Comparison of ENCODE assay signal across 1 cellular context in genomic region chr16:15874745-15875314, GRCh38.
TF ChIP-seq lines count a peak whose summit lies in the region.

No MANE protein-coding gene starts in this region.

TF ChIP-seq in HepG2, 621 proteins besides CTCF, POLR2A, EP300 and RAD21 (continued from another document):
- TF ChIP-seq, protein P1, sequence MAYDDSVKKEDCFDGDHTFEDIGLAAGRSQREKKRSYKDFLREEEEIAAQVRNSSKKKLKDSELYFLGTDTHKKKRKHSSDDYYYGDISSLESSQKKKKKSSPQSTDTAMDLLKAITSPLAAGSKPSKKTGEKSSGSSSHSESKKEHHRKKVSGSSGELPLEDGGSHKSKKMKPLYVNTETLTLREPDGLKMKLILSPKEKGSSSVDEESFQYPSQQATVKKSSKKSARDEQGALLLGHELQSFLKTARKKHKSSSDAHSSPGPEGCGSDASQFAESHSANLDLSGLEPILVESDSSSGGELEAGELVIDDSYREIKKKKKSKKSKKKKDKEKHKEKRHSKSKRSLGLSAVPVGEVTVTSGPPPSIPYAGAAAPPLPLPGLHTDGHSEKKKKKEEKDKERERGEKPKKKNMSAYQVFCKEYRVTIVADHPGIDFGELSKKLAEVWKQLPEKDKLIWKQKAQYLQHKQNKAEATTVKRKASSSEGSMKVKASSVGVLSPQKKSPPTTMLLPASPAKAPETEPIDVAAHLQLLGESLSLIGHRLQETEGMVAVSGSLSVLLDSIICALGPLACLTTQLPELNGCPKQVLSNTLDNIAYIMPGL (CRISPR knock-in tag; IDR thresholded peaks at IDR 0.05; ENCODE audit: borderline replicate concordance in 1 of 2, low read depth in 1 of 2) = peak in 1 of 2 experiments; percentile 42; a peak in 1 of 4 replicates
- no peak for TF ChIP-seq TGIF2 (CRISPR knock-in tag; IDR thresholded peaks at IDR 0.05)
- TF ChIP-seq, protein P2, sequence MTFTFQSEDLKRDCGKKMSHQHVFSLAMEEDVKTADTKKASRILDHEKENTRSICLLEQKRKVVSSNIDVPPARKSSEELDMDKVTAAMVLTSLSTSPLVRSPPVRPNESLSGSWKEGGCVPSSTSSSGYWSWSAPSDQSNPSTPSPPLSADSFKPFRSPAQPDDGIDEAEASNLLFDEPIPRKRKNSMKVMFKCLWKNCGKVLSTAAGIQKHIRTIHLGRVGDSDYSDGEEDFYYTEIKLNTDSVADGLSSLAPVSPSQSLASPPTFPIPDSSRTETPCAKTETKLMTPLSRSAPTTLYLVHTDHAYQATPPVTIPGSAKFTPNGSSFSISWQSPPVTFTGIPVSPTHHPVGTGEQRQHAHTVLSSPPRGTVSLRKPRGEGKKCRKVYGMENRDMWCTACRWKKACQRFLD (CRISPR knock-in tag; IDR thresholded peaks at IDR 0.05; ENCODE audit: borderline replicate concordance) = no peak
- 0 out of 3 replicates have a peak, but pooled peaks have one; percentile 15 for TF ChIP-seq MXI1 (IDR thresholded peaks at IDR 0.05; ENCODE audit: borderline replicate concordance, low read depth, low read length)
- no peak for TF ChIP-seq HNF4G (IDR thresholded peaks at IDR 0.05; ENCODE audit: borderline replicate concordance, low read depth, low read length)
- 0 out of 2 replicates have a peak, but pooled peaks have one; percentile 23 for TF ChIP-seq HNF4G (CRISPR knock-in tag; IDR thresholded peaks at IDR 0.05; ENCODE audit: borderline replicate concordance, low read depth)
- TF ChIP-seq ZNF616 (CRISPR knock-in tag; IDR thresholded peaks at IDR 0.05; ENCODE audit: low read depth) = no peak
- no peak for TF ChIP-seq CREB3 (CRISPR knock-in tag; IDR thresholded peaks at IDR 0.05)
- no peak for TF ChIP-seq PPARG (CRISPR knock-in tag; conservative IDR thresholded peaks at IDR 0.05)
- TF ChIP-seq RARA (CRISPR knock-in tag; IDR thresholded peaks at IDR 0.05) = 0 out of 2 replicates have a peak, but pooled peaks have one; percentile 15
- peak; percentile 37; the same call in 1 of the 2 replicates for TF ChIP-seq FOSL2 (CRISPR knock-in tag; IDR thresholded peaks at IDR 0.05)
- peak in 1 of 2 experiments; percentile 22; a peak in 1 of 4 replicates for TF ChIP-seq KLF16 (CRISPR knock-in tag; IDR thresholded peaks at IDR 0.05)
- 0 out of 2 replicates have a peak, but pooled peaks have one; percentile 36 for TF ChIP-seq KDM4B (CRISPR knock-in tag; IDR thresholded peaks at IDR 0.05)
- peak; percentile 75 for TF ChIP-seq TEAD3 (CRISPR knock-in tag; optimal IDR thresholded peaks at IDR 0.05; ENCODE audit: borderline replicate concordance)
- TF ChIP-seq ZNF569 (CRISPR knock-in tag; IDR thresholded peaks at IDR 0.05; ENCODE audit: borderline replicate concordance) = no peak
- TF ChIP-seq NFIC (IDR thresholded peaks at IDR 0.05; ENCODE audit: low read length) = peak; percentile 13; the same call in 1 of the 2 replicates
- no peak for TF ChIP-seq ZNF230 (CRISPR knock-in tag; IDR thresholded peaks at IDR 0.05)
- TF ChIP-seq REPIN1 (CRISPR knock-in tag; IDR thresholded peaks at IDR 0.05; ENCODE audit: borderline replicate concordance, low read depth) = peak; percentile 44; the same call in 1 of the 2 replicates
- TF ChIP-seq, protein P3, sequence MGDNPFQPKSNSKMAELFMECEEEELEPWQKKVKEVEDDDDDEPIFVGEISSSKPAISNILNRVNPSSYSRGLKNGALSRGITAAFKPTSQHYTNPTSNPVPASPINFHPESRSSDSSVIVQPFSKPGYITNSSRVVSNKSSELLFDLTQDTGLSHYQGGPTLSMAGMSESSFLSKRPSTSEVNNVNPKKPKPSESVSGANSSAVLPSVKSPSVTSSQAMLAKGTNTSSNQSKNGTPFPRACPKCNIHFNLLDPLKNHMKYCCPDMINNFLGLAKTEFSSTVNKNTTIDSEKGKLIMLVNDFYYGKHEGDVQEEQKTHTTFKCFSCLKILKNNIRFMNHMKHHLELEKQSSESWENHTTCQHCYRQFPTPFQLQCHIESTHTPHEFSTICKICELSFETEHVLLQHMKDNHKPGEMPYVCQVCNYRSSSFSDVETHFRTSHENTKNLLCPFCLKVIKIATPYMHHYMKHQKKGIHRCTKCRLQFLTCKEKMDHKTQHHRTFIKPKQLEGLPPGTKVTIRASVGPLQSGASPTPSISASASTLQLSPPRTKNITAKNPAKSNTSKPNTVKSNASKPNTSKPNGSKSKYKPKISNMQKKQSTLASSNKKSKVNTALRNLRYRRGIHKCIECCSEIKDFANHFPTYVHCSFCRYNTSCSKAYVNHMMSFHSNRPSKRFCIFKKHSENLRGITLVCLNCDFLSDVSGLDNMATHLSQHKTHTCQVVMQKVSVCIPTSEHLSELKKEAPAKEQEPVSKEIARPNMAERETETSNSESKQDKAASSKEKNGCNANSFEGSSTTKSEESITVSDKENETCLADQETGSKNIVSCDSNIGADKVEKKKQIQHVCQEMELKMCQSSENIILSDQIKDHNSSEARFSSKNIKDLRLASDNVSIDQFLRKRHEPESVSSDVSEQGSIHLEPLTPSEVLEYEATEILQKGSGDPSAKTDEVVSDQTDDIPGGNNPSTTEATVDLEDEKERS (CRISPR knock-in tag; IDR thresholded peaks at IDR 0.05) = peak; percentile 70; the same call in 1 of the 2 replicates
- 0 out of 2 replicates have a peak, but pooled peaks have one; percentile 43 for TF ChIP-seq MEF2D (CRISPR knock-in tag; IDR thresholded peaks at IDR 0.05)
- 0 out of 2 replicates have a peak, but pooled peaks have one; percentile 57 for TF ChIP-seq SNAPC2 (CRISPR knock-in tag; IDR thresholded peaks at IDR 0.05)
- TF ChIP-seq SMC3 (IDR thresholded peaks at IDR 0.05; ENCODE audit: low read length) = peak; percentile 95
- TF ChIP-seq THAP11 (CRISPR knock-in tag; IDR thresholded peaks at IDR 0.05) = 0 out of 2 replicates have a peak, but pooled peaks have one; percentile 47
- peak; percentile 26; the same call in 1 of the 2 replicates for TF ChIP-seq ZNF354B (CRISPR knock-in tag; IDR thresholded peaks at IDR 0.05)
- peak; percentile 47 for TF ChIP-seq ZNF781 (CRISPR knock-in tag; IDR thresholded peaks at IDR 0.05; ENCODE audit: borderline replicate concordance, not compliant biosample characterization)
- peak; percentile 59; the same call in 1 of the 2 replicates for TF ChIP-seq BORCS8-MEF2B (CRISPR knock-in tag; IDR thresholded peaks at IDR 0.05)
- TF ChIP-seq POLR2G (IDR thresholded peaks at IDR 0.05; ENCODE audit: low read depth, low read length) = no peak
- peak; percentile 58; the same call in 1 of the 2 replicates for TF ChIP-seq KAT8 (CRISPR knock-in tag; IDR thresholded peaks at IDR 0.05)
- TF ChIP-seq IRF2 (CRISPR knock-in tag; IDR thresholded peaks at IDR 0.05) = 0 out of 2 replicates have a peak, but pooled peaks have one; percentile 17
- TF ChIP-seq SNAPC5 (CRISPR knock-in tag; IDR thresholded peaks at IDR 0.05; ENCODE audit: borderline replicate concordance) = 0 out of 2 replicates have a peak, but pooled peaks have one; percentile 41
- TF ChIP-seq ZNF10 (CRISPR knock-in tag; IDR thresholded peaks at IDR 0.05; ENCODE audit: borderline replicate concordance, low read depth) = no peak
- TF ChIP-seq KDM2A (CRISPR knock-in tag; IDR thresholded peaks at IDR 0.05; ENCODE audit: borderline replicate concordance, low read depth) = 0 out of 2 replicates have a peak, but pooled peaks have one; percentile 20
- TF ChIP-seq ZNF512 (CRISPR knock-in tag; IDR thresholded peaks at IDR 0.05) = 0 out of 2 replicates have a peak, but pooled peaks have one; percentile 39
- peak; percentile 81; the same call in 1 of the 2 replicates for TF ChIP-seq SMYD3 (CRISPR knock-in tag; IDR thresholded peaks at IDR 0.05)
- TF ChIP-seq TARDBP (CRISPR knock-in tag; IDR thresholded peaks at IDR 0.05) = peak; percentile 65
- TF ChIP-seq, protein P4, sequence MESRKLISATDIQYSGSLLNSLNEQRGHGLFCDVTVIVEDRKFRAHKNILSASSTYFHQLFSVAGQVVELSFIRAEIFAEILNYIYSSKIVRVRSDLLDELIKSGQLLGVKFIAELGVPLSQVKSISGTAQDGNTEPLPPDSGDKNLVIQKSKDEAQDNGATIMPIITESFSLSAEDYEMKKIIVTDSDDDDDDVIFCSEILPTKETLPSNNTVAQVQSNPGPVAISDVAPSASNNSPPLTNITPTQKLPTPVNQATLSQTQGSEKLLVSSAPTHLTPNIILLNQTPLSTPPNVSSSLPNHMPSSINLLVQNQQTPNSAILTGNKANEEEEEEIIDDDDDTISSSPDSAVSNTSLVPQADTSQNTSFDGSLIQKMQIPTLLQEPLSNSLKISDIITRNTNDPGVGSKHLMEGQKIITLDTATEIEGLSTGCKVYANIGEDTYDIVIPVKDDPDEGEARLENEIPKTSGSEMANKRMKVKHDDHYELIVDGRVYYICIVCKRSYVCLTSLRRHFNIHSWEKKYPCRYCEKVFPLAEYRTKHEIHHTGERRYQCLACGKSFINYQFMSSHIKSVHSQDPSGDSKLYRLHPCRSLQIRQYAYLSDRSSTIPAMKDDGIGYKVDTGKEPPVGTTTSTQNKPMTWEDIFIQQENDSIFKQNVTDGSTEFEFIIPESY (CRISPR knock-in tag; IDR thresholded peaks at IDR 0.05) = 0 out of 2 replicates have a peak, but pooled peaks have one; percentile 41
- peak; percentile 33 for TF ChIP-seq RBM22 (optimal IDR thresholded peaks at IDR 0.05; ENCODE audit: low read length)
- no peak for TF ChIP-seq SP1 (IDR thresholded peaks at IDR 0.05)
- no peak for TF ChIP-seq SP1 (CRISPR knock-in tag; IDR thresholded peaks at IDR 0.05)
- peak; percentile 41; the same call in 1 of the 2 replicates for TF ChIP-seq MXD3 (CRISPR knock-in tag; IDR thresholded peaks at IDR 0.05)
- peak; percentile 70; the same call in 1 of the 2 replicates for TF ChIP-seq ERF (CRISPR knock-in tag; IDR thresholded peaks at IDR 0.05)
- TF ChIP-seq HOXD1 (CRISPR knock-in tag; IDR thresholded peaks at IDR 0.05) = no peak
- peak; percentile 19; the same call in 1 of the 2 replicates for TF ChIP-seq PITX1 (CRISPR knock-in tag; IDR thresholded peaks at IDR 0.05)
- peak; percentile 19; the same call in 1 of the 2 replicates for TF ChIP-seq SAP130 (CRISPR knock-in tag; IDR thresholded peaks at IDR 0.05; ENCODE audit: low read depth)
